In genomic region chr1:17134724-17135123, GRCh38 we compare ENCODE assay signal across 27 cellular contexts. TPM values are rescaled to one million over a fixed set of nuclear protein-coding genes. Genes with fewer than 3 reads are reported as not detected.
"Had no signal": no experiment of that assay in that cellular context is flagged by ENCODE, and none has a peak within 500 bp of the region (broad histone marks: within the 10 kb centered on the region; RNA-seq: fewer than 3 reads in every experiment).

No MANE protein-coding gene starts in this region.

- ATAC-seq: activated CD4-positive, alpha-beta T cell treated with anti-CD3 and anti-CD28 coated beads for 36 hours; activated CD8-positive, alpha-beta T cell treated with anti-CD3 and anti-CD28 coated beads, Interleukin-2, amount 10 ng/mL, durations not matched to agents 7 days and 5 days; activated T-cell treated with anti-CD3 and anti-CD28 coated beads, Interleukin-2, amount 50 U/mL, for 72 hours; psoas muscle had no signal

- DNase-seq: activated CD4-positive, alpha-beta T cell treated with anti-CD3 and anti-CD28 coated beads for 36 hours; activated CD4-positive, CD25-positive, alpha-beta regulatory T cell; activated CD8-positive, alpha-beta T cell treated with anti-CD3 and anti-CD28 coated beads, Interleukin-2, amount 10 ng/mL, durations not matched to agents 7 days and 5 days; activated naive CD4-positive, alpha-beta T cell treated with anti-CD3 and anti-CD28 coated beads for 36 hours; activated T-cell treated with anti-CD3 and anti-CD28 coated beads for 4 hours; activated T-cell treated with anti-CD3 and anti-CD28 coated beads, Interleukin-2, amount 50 U/mL, for 72 hours; amygdala; endodermal cell; esophagus squamous epithelium; foreskin melanocyte; islet precursor cell; left ventricle myocardium inferior; naive B cell; occipital lobe; psoas muscle; sigmoid colon; small intestine; stimulated activated CD4-positive, alpha-beta T cell treated with anti-CD3 and anti-CD28 coated beads, Interleukin-2, amount 100 ng/mL, for 24 hours; stimulated activated naive CD4-positive, alpha-beta T cell; tibial artery had no signal

- H3K4me1 ChIP-seq: breast epithelium, left ventricle myocardium inferior, parathyroid adenoma, psoas muscle, sigmoid colon, suprapubic skin, tibial artery had no signal

- H3K9me3 ChIP-seq: breast epithelium, esophagus squamous epithelium, left ventricle myocardium inferior, psoas muscle, sigmoid colon, suprapubic skin, tibial artery had no signal

- H3K27ac ChIP-seq: breast epithelium, epithelial cell of prostate, esophagus squamous epithelium, left ventricle myocardium inferior, parathyroid adenoma, psoas muscle, sigmoid colon, suprapubic skin, tibial artery had no signal

- H3K36me3 Mint-ChIP-seq: naive B cell had no signal

- H3K4me3 Mint-ChIP-seq: activated CD4-positive, alpha-beta T cell treated with anti-CD3 and anti-CD28 coated beads for 36 hours; activated CD8-positive, alpha-beta T cell treated with anti-CD3 and anti-CD28 coated beads, Interleukin-2, amount 10 ng/mL, durations not matched to agents 7 days and 5 days; activated naive CD4-positive, alpha-beta T cell treated with anti-CD3 and anti-CD28 coated beads for 36 hours; activated T-cell treated with anti-CD3 and anti-CD28 coated beads, Interleukin-2, amount 50 U/mL, for 72 hours; central memory CD8-positive, alpha-beta T cell; dendritic cell treated with granulocyte-macrophage colony-stimulating factor and Interleukin-4, amounts not matched to agents 40 ng/mL and 50 ng/mL, for 4 days; endodermal cell had no signal

- FAIRE-seq: small intestine had no signal

- H3K4me1 Mint-ChIP-seq: activated CD4-positive, alpha-beta T cell treated with anti-CD3 and anti-CD28 coated beads for 36 hours; central memory CD8-positive, alpha-beta T cell; naive B cell had no signal

- H3K4me3 ChIP-seq: breast epithelium, esophagus squamous epithelium, left ventricle myocardium inferior, psoas muscle, sigmoid colon, suprapubic skin, tibial artery had no signal

- H3K27ac Mint-ChIP-seq: activated CD4-positive, alpha-beta T cell treated with anti-CD3 and anti-CD28 coated beads for 36 hours; activated CD8-positive, alpha-beta T cell treated with anti-CD3 and anti-CD28 coated beads, Interleukin-2, amount 10 ng/mL, durations not matched to agents 7 days and 5 days; activated naive CD4-positive, alpha-beta T cell treated with anti-CD3 and anti-CD28 coated beads for 36 hours; activated T-cell treated with anti-CD3 and anti-CD28 coated beads, Interleukin-2, amount 50 U/mL, for 72 hours; dendritic cell treated with granulocyte-macrophage colony-stimulating factor and Interleukin-4, amounts not matched to agents 40 ng/mL and 50 ng/mL, for 4 days; endodermal cell had no signal

- H3K9me3 Mint-ChIP-seq: activated naive CD4-positive, alpha-beta T cell treated with anti-CD3 and anti-CD28 coated beads for 36 hours; activated T-cell treated with anti-CD3 and anti-CD28 coated beads, Interleukin-2, amount 50 U/mL, for 72 hours; central memory CD8-positive, alpha-beta T cell; dendritic cell treated with granulocyte-macrophage colony-stimulating factor and Interleukin-4, amounts not matched to agents 40 ng/mL and 50 ng/mL, for 4 days had no signal

- H3K36me3 ChIP-seq: breast epithelium, esophagus squamous epithelium, left ventricle myocardium inferior, sigmoid colon, suprapubic skin, tibial artery had no signal

RNA-seq across cellular contexts. Expression of gene PADI2, which starts 15.5 kb away (rescaled TPM):
- total RNA-seq: activated CD8-positive, alpha-beta T cell treated with anti-CD3 and anti-CD28 coated beads, Interleukin-2, amount 10 ng/mL, durations not matched to agents 7 days and 5 days; activated naive CD4-positive, alpha-beta T cell treated with anti-CD3 and anti-CD28 coated beads for 36 hours; T-helper 1 cell treated with Interleukin-12 subunit alpha and Interleukin-12 subunit beta and Interleukin-4 antibody, amounts not matched to agents 30 ng/mL and 1 ng/mL, for 36 hours had no signal
